In genomic region chr6:138493413-138493812, GRCh38 we compare ENCODE assay signal across 9 cellular contexts. TPM values are rescaled to one million over a fixed set of nuclear protein-coding genes. Genes with fewer than 3 reads are reported as not detected.
DNase-seq lines count a peak whose midpoint lies in the region; ATAC-seq, FAIRE-seq and TF ChIP-seq lines count a peak whose summit lies in the region.
"Had no signal": no experiment of that assay in that cellular context is flagged by ENCODE, and none has a peak within 500 bp of the region (broad histone marks: within the 10 kb centered on the region; RNA-seq: fewer than 3 reads in every experiment).

No MANE protein-coding gene starts in this region.

- intact Hi-C loops in left lung (cut with DNase I) = no loop called here

- H3K18ac ChIP-seq in H1 (ENCODE audit: extremely low read depth, low read length) = no peak overlapping the region

- peak overlapping the region; percentile 15 to 27; a peak in 1 of 4 replicates for H3K4me2 ChIP-seq in H1 (ENCODE audit: insufficient read depth in 1 of 2, low read depth in 2 of 2, low read length in 2 of 2)

- H3K79me1 ChIP-seq in H1 (ENCODE audit: low read depth, low read length) = no peaks in the 10 kb centered on the region; the same call in 1 of the 2 replicates

- H3K4me1 ChIP-seq in HUES6 (ENCODE audit: control insufficient read depth, insufficient read depth, low read length) = peaks cover 53% of the 10 kb centered on the region
- peaks cover 4 to 27% (median 18%) of the 10 kb centered on the region in 4 experiments; a peak in 6 of 7 replicates for H3K4me1 ChIP-seq in H1 (replicated peaks in 1 of 4; ENCODE audit: control insufficient read depth in 3 of 4, insufficient read depth in 4 of 4, low read length in 3 of 4)
- H3K4me1 ChIP-seq in left lung = peaks cover 0 to 6% of the 10 kb centered on the region in 2 donors

- H3K14ac ChIP-seq in H1 (ENCODE audit: insufficient read length) = no peak overlapping the region

- H3K9me3 ChIP-seq in HUES6 (ENCODE audit: control insufficient read depth, insufficient read depth, low read depth, low read length) = no peaks in the 10 kb centered on the region
- no peaks in the 10 kb centered on the region for H3K9me3 ChIP-seq in H1 (ENCODE audit: insufficient read depth in 2 of 2, low read depth in 1 of 2, low read length in 1 of 2)
- no peaks in the 10 kb centered on the region for H3K9me3 ChIP-seq in left lung

- H3K23me2 ChIP-seq in H1 (ENCODE audit: low read depth, low read length) = no peaks in the 10 kb centered on the region

- no peak for TF ChIP-seq EP300 in H1 (IDR thresholded peaks at IDR 0.05; ENCODE audit: borderline replicate concordance in 1 of 2, low read depth in 2 of 2, low read length in 2 of 2)

- H3K4me3 ChIP-seq in HUES6 (ENCODE audit: low read depth, low read length) (peak overlapping the region; percentile 4; the same call in 1 of the 2 replicates), H1 (ENCODE audit: extremely low read depth in 1 of 4, insufficient read depth in 2 of 4, low read depth in 3 of 4, low read length in 4 of 4) (peak overlapping the region in 1 of 4 experiments; percentile 25; a peak in 1 of 8 replicates), left lung (no peak overlapping the region)

- no peak overlapping the region for H2BK15ac ChIP-seq in H1 (ENCODE audit: low read length)

- H2AFZ ChIP-seq in H1 (ENCODE audit: low read length) = no peak overlapping the region

- H3K27ac ChIP-seq in 22Rv1 = peak overlapping the region; percentile 70
- peak overlapping the region; percentile 44; the same call in 1 of the 2 replicates for H3K27ac ChIP-seq in HUES6 (ENCODE audit: low read depth, low read length)
- no peak overlapping the region for H3K27ac ChIP-seq in H1 (ENCODE audit: low read depth, low read length)
- H3K27ac ChIP-seq in left lung = peak overlapping the region in 1 of 2 donors; percentile 33

- H2BK5ac ChIP-seq in H1 (ENCODE audit: low read depth, low read length) = no peak overlapping the region

- 23% methylated on average over 5 of the region's 5 CpGs; no CpG with 5 or more reads in 1 of the 2 experiments for WGBS in H1 (ENCODE audit: extremely low coverage in 1 of 2, insufficient coverage in 1 of 2, insufficient read length in 1 of 2, insufficient replicate concordance in 2 of 2, low coverage in 1 of 2, low lambda C conversion rate in 2 of 2, missing lambda C conversion rate in 1 of 2), 2 experiments

- H2BK20ac ChIP-seq in H1 (ENCODE audit: low read length) = no peak overlapping the region

- peaks cover 0 to 36% of the 10 kb centered on the region in 2 experiments; a peak in 3 of 4 replicates for H3K79me2 ChIP-seq in H1 (ENCODE audit: control insufficient read depth in 1 of 2, insufficient read depth in 2 of 2, low read length in 2 of 2)

- H3K36me3 ChIP-seq in HUES6 (ENCODE audit: control insufficient read depth, insufficient read depth, low read length) (peaks cover 8% of the 10 kb centered on the region), H1 (ENCODE audit: control insufficient read depth in 2 of 4, insufficient read depth in 4 of 4, low read length in 3 of 4) (peaks cover 0 to 17% (median 0%) of the 10 kb centered on the region in 4 experiments; a peak in 3 of 8 replicates), left lung (peaks cover 0 to 6% of the 10 kb centered on the region in 2 donors)

- no peaks in the 10 kb centered on the region for H4K20me1 ChIP-seq in H1 (replicated peaks in 1 of 2; ENCODE audit: control insufficient read depth in 1 of 2, insufficient read depth in 2 of 2, low read length in 2 of 2)

- H3K27me3 ChIP-seq in HUES6 (ENCODE audit: control insufficient read depth, insufficient read depth, low read length) (no peaks in the 10 kb centered on the region), H1 (replicated peaks in 1 of 4; ENCODE audit: control insufficient read depth in 3 of 4, extremely low read depth in 1 of 4, insufficient read depth in 3 of 4, low read length in 3 of 4) (no peaks in the 10 kb centered on the region), left lung (no peaks in the 10 kb centered on the region)

- H3K23ac ChIP-seq in H1 (ENCODE audit: insufficient read length) = no peak overlapping the region

- peak; percentile 85 for FAIRE-seq in H1 (lab: Jason Lieb, UNC)

- no peak for TF ChIP-seq CTCF in 22Rv1 (IDR thresholded peaks at IDR 0.05)
- no peak for TF ChIP-seq CTCF in H1 (IDR thresholded peaks at IDR 0.05; ENCODE audit: control extremely low read depth in 1 of 3, insufficient read depth in 1 of 3, low read depth in 1 of 3, low read length in 3 of 3)
- no peak for TF ChIP-seq CTCF in left lung (IDR thresholded peaks at IDR 0.05)

- no peak overlapping the region for H2BK12ac ChIP-seq in H1 (ENCODE audit: low read depth, low read length)

- POLR2A ChIA-PET in H1 (lab: Charles Lee; ENCODE audit: partially characterized antibody) = interaction anchor here (0.9 to 1.2 kb wide), 3 partner anchors 11 to 46 kb away, joined by 3 to 6 read pairs (median 3); no protein-coding TSS in a partner anchor

- no peak overlapping the region for H3K4ac ChIP-seq in H1 (replicated peaks; ENCODE audit: insufficient read length, low read depth, low read length)

- H4K5ac ChIP-seq in H1 (ENCODE audit: insufficient read length, low read depth, low read length) = no peak overlapping the region

- DNase-seq in H1 (ENCODE audit: low read depth in 1 of 2, low spot score in 2 of 2) (no peak), left lung (no peak), NCI-H524 treated with DMSO at 0.1 percent for 48 hours (lab: John Stamatoyannopoulos, UW) (no peak), occipital lobe (lab: John Stamatoyannopoulos, UW) (no peak)
- no peak for DNase-seq in activated CD4-positive, alpha-beta T cell treated with anti-CD3 and anti-CD28 coated beads for 1 hour
- DNase-seq: stimulated activated naive CD8-positive, alpha-beta T cell treated with anti-CD3 and anti-CD28 coated beads, Interleukin-15, Interleukin-2, amounts not matched to agents 100 U/mL and 50 U/mL, for 24 hours had no signal

- CTCF ChIA-PET in H1 (lab: Charles Lee; ENCODE audit: partially characterized antibody) = interaction anchor here (1.2 kb wide), 2 partner anchors 14 to 16 kb away, joined by 4 to 5 read pairs; no protein-coding TSS in a partner anchor

- no peak for TF ChIP-seq POLR2A in H1 (IDR thresholded peaks at IDR 0.05; ENCODE audit: control extremely low read depth in 1 of 2, low read depth in 2 of 2, low read length in 2 of 2)

- no peak overlapping the region for H3K56ac ChIP-seq in H1 (replicated peaks; ENCODE audit: insufficient read length, low read depth, low read length)

- H4K8ac ChIP-seq in H1 (ENCODE audit: extremely low read depth, insufficient read depth, low read length) = no peak overlapping the region

- H4K91ac ChIP-seq in H1 (replicated peaks; ENCODE audit: insufficient read length, low read length) = no peak overlapping the region

- TF ChIP-seq RAD21 in H1 (IDR thresholded peaks at IDR 0.05 in 1 of 2, conservative IDR thresholded peaks at IDR 0.05 in 1 of 2; ENCODE audit: low read depth in 2 of 2, low read length in 2 of 2) = no peak

- H2BK120ac ChIP-seq in H1 (replicated peaks; ENCODE audit: low read depth, low read length) = no peak overlapping the region

- H3K9ac ChIP-seq in HUES6 (ENCODE audit: low read length) = no peak overlapping the region
- H3K9ac ChIP-seq in H1 (replicated peaks in 1 of 4; ENCODE audit: extremely low read depth in 1 of 4, low read depth in 3 of 4, low read length in 3 of 4) = no peak overlapping the region

- ATAC-seq in left lung (peak; percentile 92), GM18517 (IDR thresholded peaks at IDR 0.05; ENCODE audit: unreplicated experiment) (no peak)
- ATAC-seq: stimulated activated naive CD8-positive, alpha-beta T cell treated with anti-CD3 and anti-CD28 coated beads, Interleukin-15, Interleukin-2, amounts not matched to agents 100 U/mL and 50 U/mL, for 24 hours had no signal

- H2AK5ac ChIP-seq in H1 (ENCODE audit: low read depth, low read length) = no peak overlapping the region

TF ChIP-seq in H1, 55 proteins besides CTCF, POLR2A, EP300 and RAD21:
- TF ChIP-seq GABPA (IDR thresholded peaks at IDR 0.05; ENCODE audit: borderline replicate concordance, insufficient read depth, low read length) (no peak), RFX5 (IDR thresholded peaks at IDR 0.05; ENCODE audit: borderline replicate concordance, low read depth, low read length) (peak; percentile 56; the same call in 1 of the 2 replicates), TBP (IDR thresholded peaks at IDR 0.05; ENCODE audit: low read depth, low read length) (no peak), JUN (IDR thresholded peaks at IDR 0.05; ENCODE audit: low read depth, low read length) (no peak), RNF2 (IDR thresholded peaks at IDR 0.05; ENCODE audit: borderline replicate concordance, low read depth, low read length, missing control alignments, poor library complexity, severe bottlenecking) (no peak), CHD1 (IDR thresholded peaks at IDR 0.05; ENCODE audit: low read depth, low read length) (no peak), SRF (IDR thresholded peaks at IDR 0.05; ENCODE audit: low read depth, low read length) (no peak), TEAD4 (IDR thresholded peaks at IDR 0.05; ENCODE audit: low read depth, low read length) (no peak), SIRT6 (IDR thresholded peaks at IDR 0.05; ENCODE audit: low read length) (no peak)

RNA-seq across cellular contexts. Expression of gene NHSL1, which starts 5.9 kb away (rescaled TPM):
- 27.2 and 32.4 TPM in 2 replicates for total RNA-seq in H1 (2021; fragmentation: NEBNext Ultra II Directional; extraction: Animal tissue kit (Norgen Biotek cat#: 25700))
- 7.2 and 12.5 TPM in 2 replicates for polyA plus RNA-seq in H1 (2011; rRNA removed)
- polyA plus RNA-seq in H1 (2011; cell fraction: cytosol; rRNA removed) = 6.4 TPM
- polyA plus RNA-seq in H1 (2011; cell fraction: nucleus; rRNA removed) = 23.6 TPM
- polyA plus RNA-seq in H1 (2012, experiment 1 of 2) = 12.8 to 15.6 TPM (median 13.8 TPM) in 4 replicates
- polyA plus RNA-seq in H1 (2012, experiment 2 of 2) = 6.8 TPM
- polyA plus RNA-seq in H1 (2013, experiment 1 of 2) = 17.0 TPM
- polyA plus RNA-seq in H1 (2013, experiment 2 of 2) = 16.4 TPM
- polyA minus RNA-seq in H1 (2011; rRNA and poly(A)+ RNA removed) = 50.6 and 61.0 TPM in 2 replicates
- 24.7 TPM for polyA minus RNA-seq in H1 (2011; cell fraction: cytosol; rRNA and poly(A)+ RNA removed)
- 58.6 TPM for polyA minus RNA-seq in H1 (2011; cell fraction: nucleus; rRNA and poly(A)+ RNA removed)
- 10 to 100 TPM; 37.8 to 75.6 TPM for total RNA-seq in left lung
- total RNA-seq in occipital lobe = 69.6 TPM
